8 cellular contexts compared by ENCODE assay signal in the genomic region with DNA sequence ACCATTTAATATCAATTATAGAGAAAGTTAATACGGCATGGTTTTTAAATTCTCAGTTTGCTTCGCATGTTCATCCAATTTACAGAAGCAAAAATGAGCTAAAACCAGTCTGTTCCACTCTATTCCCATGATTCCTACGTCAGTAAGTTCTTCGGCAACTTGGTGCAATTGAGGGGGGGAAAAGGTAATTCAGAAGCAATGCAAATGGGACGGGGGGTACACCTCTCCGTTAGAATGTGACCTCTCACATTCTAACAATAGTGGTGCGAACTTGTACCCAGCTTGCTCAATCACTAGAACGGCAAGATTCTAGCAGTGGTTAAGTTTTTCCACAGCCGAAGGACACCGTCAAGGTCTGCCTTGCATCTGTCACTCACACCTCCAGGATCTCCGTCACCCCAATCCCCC. TPM values are rescaled to one million over a fixed set of nuclear protein-coding genes. Genes with fewer than 3 reads are reported as not detected.
A peak's percentile ranks its signal among the peaks of the same experiment; 100 is the strongest.
DNase-seq lines count a peak whose midpoint lies in the region; ATAC-seq and TF ChIP-seq lines count a peak whose summit lies in the region.

No MANE protein-coding gene starts in this region.

- no peak for ATAC-seq in GM18867 (IDR thresholded peaks at IDR 0.05; ENCODE audit: unreplicated experiment)

- intact Hi-C loops in dorsolateral prefrontal cortex (cut with DNase I), result loop anchor here in 1 of 2 donors (10.0 kb wide), 1 partner anchor 294 kb away; a partner anchor contains a TSS

- H3K4me3 ChIP-seq in NT2/D1 (ENCODE audit: insufficient read length, low read depth) (peak overlapping the region; percentile 70), dorsolateral prefrontal cortex (peak overlapping the region; percentile 54 to 99 (median 91)), mucosa of rectum (ENCODE audit: low read length in 2 of 2) (peak overlapping the region; percentile 70 to 96)

- H3K9me3 ChIP-seq in NT2/D1 (ENCODE audit: insufficient read depth, low read length) (no peaks in the 10 kb centered on the region), mucosa of rectum (ENCODE audit: control insufficient read depth in 2 of 2, low read length in 2 of 2) (no peaks in the 10 kb centered on the region)

- H3K36me3 ChIP-seq in NT2/D1 (ENCODE audit: insufficient read depth, insufficient read length, low read length) (no peaks in the 10 kb centered on the region), mucosa of rectum (ENCODE audit: control insufficient read depth in 2 of 2, insufficient read depth in 2 of 2, low read length in 2 of 2) (no peaks in the 10 kb centered on the region)

- peak overlapping the region; percentile 86 for H3K9ac ChIP-seq in NT2/D1 (ENCODE audit: insufficient read length, low read depth)
- peak overlapping the region; percentile 84 to 91 for H3K9ac ChIP-seq in mucosa of rectum (ENCODE audit: low read depth in 1 of 2, low read length in 2 of 2)

- DNase-seq in DMS53 (lab: John Stamatoyannopoulos, UW) (peak; percentile 43), DMS53 treated with DMSO at 0.1 percent for 48 hours (lab: John Stamatoyannopoulos, UW; ENCODE audit: unreplicated experiment) (no peak), NT2/D1 (ENCODE audit: low read depth, low spot score) (no peak), dorsolateral prefrontal cortex (no peak), 8988T (no peak), epidermal melanocyte (ENCODE audit: insufficient read length, low spot score) (no peak)

- no peak for TF ChIP-seq CTCF in dorsolateral prefrontal cortex (IDR thresholded peaks at IDR 0.05 in 54 of 56, conservative IDR thresholded peaks at IDR 0.05 in 2 of 56; ENCODE audit: low read depth in 1 of 56, partially characterized antibody in 56 of 56)

- no peaks in the 10 kb centered on the region for H3K27me3 ChIP-seq in NT2/D1 (ENCODE audit: insufficient read depth, insufficient read length)
- no peaks in the 10 kb centered on the region for H3K27me3 ChIP-seq in dorsolateral prefrontal cortex
- no peaks in the 10 kb centered on the region for H3K27me3 ChIP-seq in mucosa of rectum (ENCODE audit: control insufficient read depth in 2 of 2, insufficient read depth in 2 of 2, low read length in 2 of 2)

- H3K27ac ChIP-seq in dorsolateral prefrontal cortex, result peak overlapping the region in 15 of 59 donors; percentile 15 to 88 (median 73)
- H3K27ac ChIP-seq in mucosa of rectum (ENCODE audit: low read depth in 2 of 2, low read length in 2 of 2), result peak overlapping the region; percentile 87 to 90

- H3K4me1 ChIP-seq in NT2/D1 (ENCODE audit: insufficient read depth, insufficient read length), result no peaks in the 10 kb centered on the region
- peaks cover 0 to 2% of the 10 kb centered on the region in 2 donors for H3K4me1 ChIP-seq in mucosa of rectum (ENCODE audit: control insufficient read depth in 2 of 2, insufficient read depth in 2 of 2, low read length in 2 of 2)

RNA-seq across cellular contexts. Expression of a gene that starts 0.7 kb away (rescaled TPM):
- total RNA-seq in dorsolateral prefrontal cortex, result 10 to 100 TPM; 30.2 to 64.0 (median 40.2) TPM

RNA-seq across cellular contexts. Expression of a gene that starts 25.9 kb away (rescaled TPM):
- 10 to 100 TPM in 17 of 120 experiments, 1 to 10 TPM in 103; 1.6 to 17.7 (median 6.1) TPM for total RNA-seq in dorsolateral prefrontal cortex
